20 cellular contexts compared by ENCODE assay signal in genomic region chr10:122554576-122554975, GRCh38. TPM values are rescaled to one million over a fixed set of nuclear protein-coding genes. Genes with fewer than 3 reads are reported as not detected.
A peak's percentile ranks its signal among the peaks of the same experiment; 100 is the strongest.
DNase-seq lines count a peak whose midpoint lies in the region; ATAC-seq, FAIRE-seq and TF ChIP-seq lines count a peak whose summit lies in the region.
"Had no signal": no experiment of that assay in that cellular context is flagged by ENCODE, and none has a peak within 500 bp of the region (broad histone marks: within the 10 kb centered on the region; RNA-seq: fewer than 3 reads in every experiment).

No MANE protein-coding gene starts in this region.

- H3K4me1 ChIP-seq in lung (ENCODE audit: control insufficient read depth in 2 of 2, insufficient read depth in 2 of 2, low read length in 2 of 2), result peaks cover 0 to 5% of the 10 kb centered on the region in 2 donors
- peaks cover 0 to 28% (median 10%) of the 10 kb centered on the region in 4 donors for H3K4me1 ChIP-seq in upper lobe of left lung
- H3K4me1 ChIP-seq: HAP-1 had no signal

- H3K4me3 ChIP-seq in bronchial epithelial cell (ENCODE audit: low read depth, low read length) (no peak overlapping the region), lung (no peak overlapping the region), upper lobe of left lung (no peak overlapping the region), brain microvascular endothelial cell (ENCODE audit: low read depth, low read length) (no peak overlapping the region)
- H3K4me3 ChIP-seq: HAP-1 had no signal

- no peak for DNase-seq in bronchial epithelial cell (ENCODE audit: low read depth)
- no peak for DNase-seq in glutamatergic neuron
- peak; percentile 53 for DNase-seq in lung (ENCODE audit: low spot score)
- DNase-seq in upper lobe of left lung, result peak in 1 of 2 donors; percentile 71
- no peak for DNase-seq in brain microvascular endothelial cell
- no peak for DNase-seq in T-helper 1 cell
- no peak for DNase-seq in T-helper 9 cell
- no peak for DNase-seq in DMS 273 treated with DMSO at 0.1 percent for 48 hours (lab: John Stamatoyannopoulos, UW)
- DNase-seq: C1 segment of cervical spinal cord; Calu3; CD4-positive, alpha-beta memory T cell; DND-41; GOT3; HFFc6 had no signal

- in situ Hi-C loops in brain microvascular endothelial cell (cut with HindIII; ENCODE audit: low pct_ligation_motif_present, low sequenced_read_pairs), result no loop called here

- FAIRE-seq in bronchial epithelial cell (lab: Jason Lieb, UNC), result peak; percentile 91
- FAIRE-seq: G401.6, GM12892, H54 had no signal

- peaks cover 25% of the 10 kb centered on the region for H3K4me1 Mint-ChIP-seq in glutamatergic neuron (ENCODE audit: low read depth, unreplicated experiment)

- H3K27ac Mint-ChIP-seq in glutamatergic neuron (ENCODE audit: unreplicated experiment), result peak overlapping the region; percentile 52
- H3K27ac Mint-ChIP-seq: CD4-positive, alpha-beta memory T cell; HFFc6 had no signal

- no peaks in the 10 kb centered on the region for H3K27me3 Mint-ChIP-seq in glutamatergic neuron (ENCODE audit: unreplicated experiment)
- H3K27me3 Mint-ChIP-seq: CD4-positive, alpha-beta memory T cell had no signal

- peak in 1 of 4 donors; percentile 28 for TF ChIP-seq POLR2A in upper lobe of left lung (IDR thresholded peaks at IDR 0.05)

- H3K27ac ChIP-seq in lung (ENCODE audit: low read depth in 1 of 2, low read length in 1 of 2) (no peak overlapping the region), upper lobe of left lung (peak overlapping the region in 2 of 4 donors; percentile 45 to 70), brain microvascular endothelial cell (no peak overlapping the region)

- H3K36me3 ChIP-seq in bronchial epithelial cell (ENCODE audit: control insufficient read depth, insufficient read depth, low read length), result no peaks in the 10 kb centered on the region
- H3K36me3 ChIP-seq in lung (ENCODE audit: control insufficient read depth in 2 of 2, insufficient read depth in 2 of 2, low read length in 2 of 2), result no peaks in the 10 kb centered on the region
- H3K36me3 ChIP-seq in upper lobe of left lung, result no peaks in the 10 kb centered on the region
- no peaks in the 10 kb centered on the region for H3K36me3 ChIP-seq in brain microvascular endothelial cell (replicated peaks)
- H3K36me3 ChIP-seq: HAP-1 had no signal

- H3K27me3 ChIP-seq in bronchial epithelial cell (ENCODE audit: control insufficient read depth, insufficient read depth, low read length) (peaks cover 2% of the 10 kb centered on the region), lung (ENCODE audit: control insufficient read depth, insufficient read depth) (no peaks in the 10 kb centered on the region), upper lobe of left lung (no peaks in the 10 kb centered on the region), brain microvascular endothelial cell (replicated peaks) (no peaks in the 10 kb centered on the region)

- peak in 3 of 4 donors; percentile 78 to 97 (median 87) for TF ChIP-seq EP300 in upper lobe of left lung (IDR thresholded peaks at IDR 0.05)

- peaks cover 7% of the 10 kb centered on the region for H3K36me3 Mint-ChIP-seq in glutamatergic neuron (ENCODE audit: unreplicated experiment)
- H3K36me3 Mint-ChIP-seq: CD4-positive, alpha-beta memory T cell had no signal

- TF ChIP-seq CTCF in bronchial epithelial cell (IDR thresholded peaks at IDR 0.05; ENCODE audit: insufficient read depth, low read length, severe bottlenecking), result no peak
- no peak for TF ChIP-seq CTCF in glutamatergic neuron (IDR thresholded peaks at IDR 0.05; ENCODE audit: partially characterized antibody, unreplicated experiment)
- TF ChIP-seq CTCF in lung (IDR thresholded peaks at IDR 0.05; ENCODE audit: control extremely low read depth, extremely low read depth), result no peak
- TF ChIP-seq CTCF in upper lobe of left lung (IDR thresholded peaks at IDR 0.05), result no peak
- TF ChIP-seq CTCF in brain microvascular endothelial cell (IDR thresholded peaks at IDR 0.05; ENCODE audit: low read depth, low read length, missing control alignments), result no peak

- ATAC-seq in lung (ENCODE audit: insufficient read depth, low FRiP score), result peak; percentile 38
- peak in 1 of 2 donors; percentile 30 for ATAC-seq in upper lobe of left lung (ENCODE audit: low FRiP score in 2 of 2)

- WGBS in lung, 2 donors, result 75 to 78% methylated on average over 4 of the region's 4 CpGs
- 55 to 76% methylated on average over 4 of the region's 4 CpGs for WGBS in upper lobe of left lung, 2 donors

- H3K9me3 Mint-ChIP-seq in glutamatergic neuron (ENCODE audit: unreplicated experiment), result peaks cover 1% of the 10 kb centered on the region
- H3K9me3 Mint-ChIP-seq: CD4-positive, alpha-beta memory T cell; HFFc6 had no signal

- no peak overlapping the region for H3K4me3 Mint-ChIP-seq in glutamatergic neuron (ENCODE audit: unreplicated experiment)
- H3K4me3 Mint-ChIP-seq: CD4-positive, alpha-beta memory T cell; HFFc6 had no signal

- H3K9me3 ChIP-seq in lung (ENCODE audit: control insufficient read depth in 2 of 2, insufficient read depth in 1 of 2, low read length in 1 of 2) (peaks cover 0 to 2% of the 10 kb centered on the region in 2 donors), upper lobe of left lung (no peaks in the 10 kb centered on the region)
- H3K9me3 ChIP-seq: HAP-1 had no signal

RNA-seq across cellular contexts. Expression of gene DMBT1, which starts 6.0 kb away (rescaled TPM):
- total RNA-seq in bronchial epithelial cell, result not detected in 2 replicates
- 0.17 TPM for total RNA-seq in glutamatergic neuron (ENCODE audit: unreplicated experiment)
- total RNA-seq in lung, result 100 to 1,000 TPM in 1 of 2 donors, 10 to 100 TPM in 1; 22.0 to 337 TPM
- 100 to 1,000 TPM in 1 of 2 donors, 10 to 100 TPM in 1; 21.1 to 199 TPM for polyA plus RNA-seq in lung
- total RNA-seq in upper lobe of left lung, result 100 to 1,000 TPM in 1 of 6 donors, 10 to 100 TPM in 5; 16.8 to 201 (median 39.4) TPM
- total RNA-seq: A172; A673; CD4-positive, alpha-beta memory T cell had no signal
- polyA plus RNA-seq: CD4-positive, alpha-beta memory T cell had no signal

Comparison
In these comparisons a context has a peak if more than half of its experiments do, and no peak if none do; other contexts are left out.
1. RNA of gene DMBT1, which starts 6.0 kb away (total RNA-seq): 22.0 to 337 TPM in lung and 16.8 to 201 TPM in upper lobe of left lung; 0.17 TPM in glutamatergic neuron (single experiment) and not detected in bronchial epithelial cell; every median in the first group is over 10 times any median in the second.